ENCODE assay signal across 17 cellular contexts in genomic region chr9:21683484-21684175, GRCh38.
DNase-seq lines count a peak whose midpoint lies in the region; ATAC-seq, FAIRE-seq and TF ChIP-seq lines count a peak whose summit lies in the region.
"Had no signal": no experiment of that assay in that cellular context is flagged by ENCODE, and none has a peak within 500 bp of the region (broad histone marks: within the 10 kb centered on the region; RNA-seq: fewer than 3 reads in every experiment).

No MANE protein-coding gene starts in this region.

- intact Hi-C loops in GM12878 (cut with micrococcal nuclease; ENCODE audit: unreplicated experiment) (no loop called here), tibial artery (cut with DNase I; ENCODE audit: low total_unique reads) (no loop called here)

- H3K9ac ChIP-seq in GM23248 (no peak overlapping the region), GM12878 (ENCODE audit: control insufficient read depth, insufficient read depth, low read length) (no peak overlapping the region)
- H3K9ac ChIP-seq: BLaER1 treated with 17β-estradiol and CSF1 and Interleukin-3, amounts not matched to agents 10 nM and 100 nM had no signal

- CTCF ChIA-PET in GM12878 (lab: Yijun Ruan, JAX): interaction anchor here (2.0 kb wide), 1 partner anchor 11 kb away, joined by 8 read pairs; no protein-coding TSS in a partner anchor

- TF ChIP-seq CTCF in GM12878 (IDR thresholded peaks at IDR 0.05 in 2 of 3, conservative IDR thresholded peaks at IDR 0.05 in 1 of 3; ENCODE audit: control insufficient read depth in 2 of 3, extremely low read depth in 1 of 3, insufficient read depth in 1 of 3, low read depth in 3 of 3, low read length in 3 of 3): no peak
- TF ChIP-seq CTCF in foreskin keratinocyte (conservative IDR thresholded peaks at IDR 0.05): no peak
- TF ChIP-seq CTCF in tibial artery (IDR thresholded peaks at IDR 0.05): no peak

- H4K20me1 ChIP-seq in GM23248 (ENCODE audit: insufficient read depth): no peaks in the 10 kb centered on the region
- no peaks in the 10 kb centered on the region for H4K20me1 ChIP-seq in GM12878 (ENCODE audit: control insufficient read depth, insufficient read depth)
- H4K20me1 ChIP-seq: BLaER1 treated with 17β-estradiol and CSF1 and Interleukin-3, amounts not matched to agents 10 nM and 100 nM had no signal

- 94 to 96% methylated on average over 4 of the region's 4 CpGs for WGBS in GM23248 (ENCODE audit: low coverage in 1 of 2, low lambda C conversion rate in 2 of 2, missing lambda C conversion rate in 2 of 2), 2 experiments
- 19% methylated on average over 4 of the region's 4 CpGs for WGBS in GM12878 (ENCODE audit: insufficient coverage, insufficient replicate concordance, low lambda C conversion rate, missing lambda C conversion rate)

- H3K36me3 ChIP-seq in GM23248 (ENCODE audit: low read depth) (no peaks in the 10 kb centered on the region), GM12878 (ENCODE audit: control insufficient read depth in 2 of 2, insufficient read depth in 2 of 2, low read length in 1 of 2) (no peaks in the 10 kb centered on the region), tibial artery (no peaks in the 10 kb centered on the region)
- H3K36me3 ChIP-seq: BLaER1 treated with 17β-estradiol and CSF1 and Interleukin-3, amounts not matched to agents 10 nM and 100 nM; SJSA1 had no signal

- TF ChIP-seq RAD21 in GM12878 (IDR thresholded peaks at IDR 0.05; ENCODE audit: insufficient read depth, low read depth, low read length): no peak

- peak; percentile 38 for FAIRE-seq in GM12878 (lab: Jason Lieb, UNC)
- FAIRE-seq: GM18507 had no signal

- SMC1A ChIA-PET in GM12878 (lab: Charles Lee; ENCODE audit: uncharacterized antibody, unreplicated experiment): no interaction called here

- H3K79me2 ChIP-seq in GM23248 (ENCODE audit: insufficient read depth) (peaks cover 11% of the 10 kb centered on the region; the same call in 1 of the 2 replicates), GM12878 (ENCODE audit: control insufficient read depth, insufficient read depth, low read length) (no peaks in the 10 kb centered on the region)

- H3K27me3 ChIP-seq in GM23248 (replicated peaks; ENCODE audit: insufficient read depth): no peaks in the 10 kb centered on the region
- no peaks in the 10 kb centered on the region; a peak in 1 of 4 replicates for H3K27me3 ChIP-seq in GM12878 (replicated peaks in 1 of 2; ENCODE audit: control insufficient read depth in 2 of 2, insufficient read depth in 2 of 2, low read length in 1 of 2)
- H3K27me3 ChIP-seq in foreskin keratinocyte: no peaks in the 10 kb centered on the region
- H3K27me3 ChIP-seq in tibial artery: no peaks in the 10 kb centered on the region
- H3K27me3 ChIP-seq: BLaER1 treated with 17β-estradiol and CSF1 and Interleukin-3, amounts not matched to agents 10 nM and 100 nM; SJSA1 had no signal

- H3K27ac ChIP-seq in GM23248: peak overlapping the region; percentile 73; the same call in 1 of the 2 replicates
- H3K27ac ChIP-seq in GM12878 (ENCODE audit: control insufficient read depth, insufficient read depth): no peak overlapping the region
- H3K27ac ChIP-seq in foreskin keratinocyte: peak overlapping the region; percentile 81
- H3K27ac ChIP-seq in tibial artery: no peak overlapping the region
- H3K27ac ChIP-seq: BLaER1 treated with 17β-estradiol and CSF1 and Interleukin-3, amounts not matched to agents 10 nM and 100 nM; SJSA1 had no signal

- TF ChIP-seq POLR2A in GM12878 (IDR thresholded peaks at IDR 0.05; ENCODE audit: low read depth, low read length): no peak

- no peak for DNase-seq in GM23248
- DNase-seq in HT1080 (ENCODE audit: low read depth): peak; percentile 37
- DNase-seq in GM12878 (ENCODE audit: low read depth, low spot score): no peak
- peak in 1 of 2 donors; percentile 55 for DNase-seq in foreskin keratinocyte
- DNase-seq in tibial artery: no peak
- DNase-seq in NCI-H748 (lab: John Stamatoyannopoulos, UW; ENCODE audit: unreplicated experiment): no peak
- DNase-seq in midbrain (lab: John Stamatoyannopoulos, UW): no peak
- DNase-seq: MV-4-11, NCI-H1436, NCI-H2081, NCI-H510A treated with DMSO at 0.1 percent for 48 hours, SW 1271 had no signal

- in situ Hi-C loops in GM23248 (cut with MboI) (no loop called here), GM12878 (cut with MboI) (no loop called here)

- H3K4me3 ChIP-seq in GM23248 (no peak overlapping the region), GM12878 (no peak overlapping the region), tibial artery (no peak overlapping the region)
- H3K4me3 ChIP-seq: BLaER1 treated with 17β-estradiol and CSF1 and Interleukin-3, amounts not matched to agents 10 nM and 100 nM; GM23338; SJSA1 had no signal

- no TSS peak for BruUV-seq in GM12878 (replicated peaks; lab: Mats Ljungman, UMichigan)

- H3K9me3 ChIP-seq in GM23248 (ENCODE audit: low read depth): no peaks in the 10 kb centered on the region
- no peaks in the 10 kb centered on the region for H3K9me3 ChIP-seq in GM12878 (replicated peaks; ENCODE audit: control insufficient read depth, insufficient read depth, low read length)
- no peaks in the 10 kb centered on the region for H3K9me3 ChIP-seq in tibial artery
- H3K9me3 ChIP-seq: BLaER1 treated with 17β-estradiol and CSF1 and Interleukin-3, amounts not matched to agents 10 nM and 100 nM; SJSA1 had no signal

- RAD21 ChIA-PET in GM12878 (lab: Charles Lee; ENCODE audit: unreplicated experiment): interaction anchor here (0.6 kb wide), 1 partner anchor 87 kb away, joined by 3 read pairs; no protein-coding TSS in a partner anchor

- POLR2A ChIA-PET in GM12878 (lab: Charles Lee): no interaction called here

- TF ChIP-seq EP300 in GM12878 (IDR thresholded peaks at IDR 0.05; ENCODE audit: borderline replicate concordance in 1 of 2, control insufficient read depth in 1 of 2, low read depth in 2 of 2, low read length in 2 of 2): no peak

- H3K9me2 ChIP-seq in GM23248 (ENCODE audit: insufficient read depth): no peaks in the 10 kb centered on the region

- H3K4me2 ChIP-seq in GM23248 (ENCODE audit: unreplicated experiment) (no peak overlapping the region), GM12878 (ENCODE audit: control insufficient read depth, insufficient read depth) (no peak overlapping the region)
- H3K4me2 ChIP-seq: BLaER1 treated with 17β-estradiol and CSF1 and Interleukin-3, amounts not matched to agents 10 nM and 100 nM; GM23338 had no signal

- ATAC-seq in GM12878 (no peak), foreskin keratinocyte (no peak), HG03095 (IDR thresholded peaks at IDR 0.05; ENCODE audit: unreplicated experiment) (no peak)
- ATAC-seq: GM23338 had no signal

- no peak overlapping the region for H2AFZ ChIP-seq in GM23248
- H2AFZ ChIP-seq in GM12878 (ENCODE audit: control insufficient read depth, low read depth, low read length): no peak overlapping the region
- H2AFZ ChIP-seq: GM23338 had no signal

- H3F3A ChIP-seq in GM23248 (ENCODE audit: insufficient read depth): peaks cover 91% of the 10 kb centered on the region

- peaks cover 99% of the 10 kb centered on the region for H3K4me1 ChIP-seq in GM23248 (ENCODE audit: insufficient read depth)
- H3K4me1 ChIP-seq in GM12878 (ENCODE audit: control insufficient read depth, insufficient read depth, low read length): no peaks in the 10 kb centered on the region
- peaks cover 84% of the 10 kb centered on the region for H3K4me1 ChIP-seq in foreskin keratinocyte
- H3K4me1 ChIP-seq in tibial artery: no peaks in the 10 kb centered on the region

TF ChIP-seq in GM12878, 131 proteins besides CTCF, POLR2A, EP300 and RAD21:
- TF ChIP-seq SMAD5 (IDR thresholded peaks at IDR 0.05; ENCODE audit: low read depth) (no peak), RAD51 (IDR thresholded peaks at IDR 0.05) (no peak), RB1 (IDR thresholded peaks at IDR 0.05; ENCODE audit: borderline replicate concordance) (no peak), STAT3 (IDR thresholded peaks at IDR 0.05; ENCODE audit: low read depth, low read length) (no peak)

Comparison
In these comparisons a context has a peak if more than half of its experiments do, and no peak if none do; other contexts are left out.
1. H3K27ac ChIP-seq: peak in GM23248 (single experiment) and foreskin keratinocyte (single experiment); none in GM12878 (single experiment) and tibial artery (0 of 2).